Comparison of ENCODE assay signal across 19 cellular contexts in genomic region chr3:60703956-60704736, GRCh38.
A peak's percentile ranks its signal among the peaks of the same experiment; 100 is the strongest.
DNase-seq lines count a peak whose midpoint lies in the region; ATAC-seq, FAIRE-seq and TF ChIP-seq lines count a peak whose summit lies in the region.
"Had no signal": no experiment of that assay in that cellular context is flagged by ENCODE, and none has a peak within 500 bp of the region (broad histone marks: within the 10 kb centered on the region; RNA-seq: fewer than 3 reads in every experiment).

No MANE protein-coding gene starts in this region.

- TF ChIP-seq RAD21 in K562 (CRISPR knock-in tag; conservative IDR thresholded peaks at IDR 0.05 in 1 of 2, IDR thresholded peaks at IDR 0.05 in 1 of 2), result no peak

- TF ChIP-seq CTCF in AG04449 (IDR thresholded peaks at IDR 0.05; ENCODE audit: insufficient read depth, low read length, missing control alignments), result no peak
- TF ChIP-seq CTCF in K562 (IDR thresholded peaks at IDR 0.05 in 2 of 3, conservative IDR thresholded peaks at IDR 0.05 in 1 of 3; ENCODE audit: insufficient read depth in 2 of 3, low read depth in 1 of 3, low read length in 3 of 3), result no peak
- no peak for TF ChIP-seq CTCF in kidney epithelial cell (IDR thresholded peaks at IDR 0.05; ENCODE audit: insufficient read depth, low read length, poor library complexity, severe bottlenecking)
- TF ChIP-seq CTCF in GM13977 (IDR thresholded peaks at IDR 0.05; ENCODE audit: extremely low read depth, insufficient read depth, missing control alignments), result no peak

- H3K9me1 ChIP-seq in K562 (ENCODE audit: control insufficient read depth, insufficient read depth, low read length), result no peaks in the 10 kb centered on the region

- intact Hi-C loops in K562 (cut with micrococcal nuclease) (no loop called here), aorta (cut with DNase I) (no loop called here)

- H3K9me3 ChIP-seq in GM23248 (ENCODE audit: low read depth), result peaks cover 6% of the 10 kb centered on the region
- H3K9me3 ChIP-seq in K562 (replicated peaks; ENCODE audit: control insufficient read depth, insufficient read depth, low read depth, low read length), result no peaks in the 10 kb centered on the region
- H3K9me3 ChIP-seq in aorta (ENCODE audit: control insufficient read depth, low read length), result no peaks in the 10 kb centered on the region
- H3K9me3 ChIP-seq: spleen had no signal

- CTCF ChIA-PET in AG04449 (lab: Yijun Ruan, JAX) (no interaction called here), K562 (lab: Yijun Ruan, JAX; ENCODE audit: low intra/inter-chr PET ratio) (no interaction called here)

- H3K36me3 ChIP-seq in GM23248 (ENCODE audit: low read depth) (peaks cover 5% of the 10 kb centered on the region; the same call in 1 of the 2 replicates), K562 (ENCODE audit: control insufficient read depth, insufficient read depth, low read length) (no peaks in the 10 kb centered on the region), kidney epithelial cell (ENCODE audit: control insufficient read depth, insufficient read depth, low read length) (no peaks in the 10 kb centered on the region), aorta (ENCODE audit: control insufficient read depth in 1 of 2, insufficient read depth in 2 of 2, low read length in 1 of 2) (no peaks in the 10 kb centered on the region)
- H3K36me3 ChIP-seq: spleen had no signal

- in situ Hi-C loops in GM23248 (cut with MboI), result no loop called here
- in situ Hi-C loops in K562 (cut with MboI), result no loop called here
- in situ Hi-C loops in GM13977 (cut with MboI; ENCODE audit: low pct_unique_long_range_greater_than_20kb, low sequenced_read_pairs, unreplicated experiment), result no loop called here

- TF ChIP-seq POLR2A in K562 (conservative IDR thresholded peaks at IDR 0.05), result no peak

- 1 to 2% methylated on average over 3 of the region's 3 CpGs for WGBS in GM23248 (ENCODE audit: low coverage in 1 of 2, low lambda C conversion rate in 2 of 2, missing lambda C conversion rate in 2 of 2), 2 experiments
- WGBS in K562 (ENCODE audit: insufficient coverage, low coverage, missing lambda C conversion rate), result 0% methylated on average over 2 of the region's 3 CpGs
- 70 to 84% methylated on average over 3 of the region's 3 CpGs for WGBS in aorta, 2 donors

- POLR2A ChIA-PET in AG04449 (lab: Yijun Ruan, JAX), result interaction anchor here (0.6 kb wide), 1 partner anchor 1402 kb away, joined by 3 read pairs; no protein-coding TSS in a partner anchor
- POLR2A ChIA-PET in K562 (lab: Yijun Ruan, JAX), result no interaction called here

- H3K4me1 ChIP-seq in GM23248 (ENCODE audit: insufficient read depth) (peaks cover 29% of the 10 kb centered on the region), K562 (replicated peaks in 1 of 2; ENCODE audit: control insufficient read depth in 2 of 2, insufficient read depth in 2 of 2, low read length in 2 of 2) (no peaks in the 10 kb centered on the region), aorta (ENCODE audit: control insufficient read depth in 1 of 2, insufficient read depth in 2 of 2, low read length in 2 of 2) (no peaks in the 10 kb centered on the region)
- H3K4me1 ChIP-seq: parathyroid adenoma, spleen had no signal

- peaks cover 21% of the 10 kb centered on the region for H3F3A ChIP-seq in GM23248 (ENCODE audit: insufficient read depth)

- DNase-seq in AG04449 (ENCODE audit: low read depth, low spot score) (peak; percentile 36), GM23248 (peak; percentile 69), K562 (ENCODE audit: extremely low read depth in 1 of 4, low spot score in 3 of 4) (no peak), kidney epithelial cell (ENCODE audit: low read depth) (peak; percentile 1), RCC 7860 (ENCODE audit: low spot score) (no peak), aorta (no peak), GM13977 (ENCODE audit: low spot score) (no peak)
- DNase-seq: NCI-H2081; NCI-H748 treated with DMSO at 0.1 percent for 48 hours; RPMI8226; spleen; stimulated activated naive CD8-positive, alpha-beta T cell treated with anti-CD3 and anti-CD28 coated beads, Interleukin-15, Interleukin-2, amounts not matched to agents 100 U/mL and 50 U/mL, for 24 hours; T-cell had no signal

- H3K4me3 ChIP-seq in AG04449 (ENCODE audit: low read depth, low read length) (no peak overlapping the region), GM23248 (no peak overlapping the region), K562 (no peak overlapping the region), kidney epithelial cell (ENCODE audit: low read depth, low read length) (no peak overlapping the region), aorta (ENCODE audit: low read length in 2 of 2) (no peak overlapping the region)
- H3K4me3 ChIP-seq: coronary artery, GM23338, spleen had no signal

- H2AFZ ChIP-seq in GM23248 (no peak overlapping the region), K562 (ENCODE audit: low read depth, low read length) (no peak overlapping the region)
- H2AFZ ChIP-seq: GM23338, parathyroid adenoma had no signal

- no TSS peak for BruUV-seq in K562 (replicated peaks; lab: Mats Ljungman, UMichigan)

- H3K79me2 ChIP-seq in GM23248 (ENCODE audit: insufficient read depth), result no peaks in the 10 kb centered on the region
- no peaks in the 10 kb centered on the region for H3K79me2 ChIP-seq in K562 (ENCODE audit: control insufficient read depth, insufficient read depth, low read length)
- H3K79me2 ChIP-seq: parathyroid adenoma had no signal

- H3K27ac ChIP-seq in GM23248 (peak overlapping the region; percentile 31; the same call in 1 of the 2 replicates), K562 (ENCODE audit: extremely low read depth, low read depth, low read length) (no peak overlapping the region), aorta (ENCODE audit: low read depth in 1 of 2, low read length in 2 of 2) (no peak overlapping the region)
- H3K27ac ChIP-seq: C4-2B, coronary artery, epithelial cell of prostate, parathyroid adenoma, spleen had no signal

- no peak for TF ChIP-seq EP300 in K562 (IDR thresholded peaks at IDR 0.05; ENCODE audit: low read length)

- H3K9me2 ChIP-seq in GM23248 (ENCODE audit: insufficient read depth), result no peaks in the 10 kb centered on the region

- no peaks in the 10 kb centered on the region for H3K27me3 ChIP-seq in GM23248 (replicated peaks; ENCODE audit: insufficient read depth)
- H3K27me3 ChIP-seq in K562 (ENCODE audit: control insufficient read depth in 2 of 2, insufficient read depth in 2 of 2, low read length in 2 of 2), result no peaks in the 10 kb centered on the region
- no peaks in the 10 kb centered on the region for H3K27me3 ChIP-seq in kidney epithelial cell (ENCODE audit: control insufficient read depth, insufficient read depth, low read length)
- no peaks in the 10 kb centered on the region for H3K27me3 ChIP-seq in aorta (ENCODE audit: control insufficient read depth in 1 of 2, insufficient read depth in 2 of 2, low read length in 1 of 2)
- H3K27me3 ChIP-seq: spleen had no signal

- H3K4me2 ChIP-seq in GM23248 (ENCODE audit: unreplicated experiment), result peak overlapping the region; percentile 50
- H3K4me2 ChIP-seq in K562 (ENCODE audit: insufficient read depth, low read length), result no peak overlapping the region
- H3K4me2 ChIP-seq: GM23338 had no signal

- FAIRE-seq in K562 (lab: Jason Lieb, UNC) (no peak), RCC 7860 (lab: Jason Lieb, UNC) (no peak)

- H3K9ac ChIP-seq in GM23248, result no peak overlapping the region
- H3K9ac ChIP-seq in K562 (ENCODE audit: insufficient read depth in 1 of 2, low read depth in 2 of 2, low read length in 2 of 2), result no peak overlapping the region
- H3K9ac ChIP-seq: parathyroid adenoma had no signal

- H4K20me1 ChIP-seq in GM23248 (ENCODE audit: insufficient read depth) (no peaks in the 10 kb centered on the region), K562 (replicated peaks; ENCODE audit: control insufficient read depth, insufficient read depth, low read length) (no peaks in the 10 kb centered on the region)

- no peak for ATAC-seq in K562
- no peak for ATAC-seq in HG02840 (IDR thresholded peaks at IDR 0.05; ENCODE audit: low FRiP score, unreplicated experiment)
- ATAC-seq in aorta (ENCODE audit: low FRiP score), result no peak
- ATAC-seq: GM23338; stimulated activated naive CD8-positive, alpha-beta T cell treated with anti-CD3 and anti-CD28 coated beads, Interleukin-15, Interleukin-2, amounts not matched to agents 100 U/mL and 50 U/mL, for 24 hours; T-cell had no signal

TF ChIP-seq in K562, 482 proteins besides CTCF, POLR2A, EP300 and RAD21:
- TF ChIP-seq ZNF316 (IDR thresholded peaks at IDR 0.05), result peak; percentile 46
- TF ChIP-seq MAFF (IDR thresholded peaks at IDR 0.05; ENCODE audit: low read length), result peak; percentile 58; the same call in 1 of the 2 replicates
- peak; percentile 50 for TF ChIP-seq MAFG (tag; conservative IDR thresholded peaks at IDR 0.05)
- no peak for TF ChIP-seq SPI1 (IDR thresholded peaks at IDR 0.05; ENCODE audit: borderline replicate concordance, low read depth, low read length)
- peak; percentile 50; the same call in 1 of the 2 replicates for TF ChIP-seq MAFK (IDR thresholded peaks at IDR 0.05; ENCODE audit: low read length)
- peak; percentile 40; the same call in 1 of the 2 replicates for TF ChIP-seq C11orf30 (IDR thresholded peaks at IDR 0.05; ENCODE audit: low read depth)
- no peak for TF ChIP-seq ZSCAN32 (CRISPR knock-in tag; IDR thresholded peaks at IDR 0.05)

Comparison
In these comparisons a context has a peak if more than half of its experiments do, and no peak if none do; other contexts are left out.
1. DNase-seq: peak in AG04449 (single experiment), GM23248 (single experiment) and kidney epithelial cell (single experiment); none in K562 (0 of 4), RCC 7860 (single experiment), aorta (0 of 2) and GM13977 (single experiment).